In the genomic region with DNA sequence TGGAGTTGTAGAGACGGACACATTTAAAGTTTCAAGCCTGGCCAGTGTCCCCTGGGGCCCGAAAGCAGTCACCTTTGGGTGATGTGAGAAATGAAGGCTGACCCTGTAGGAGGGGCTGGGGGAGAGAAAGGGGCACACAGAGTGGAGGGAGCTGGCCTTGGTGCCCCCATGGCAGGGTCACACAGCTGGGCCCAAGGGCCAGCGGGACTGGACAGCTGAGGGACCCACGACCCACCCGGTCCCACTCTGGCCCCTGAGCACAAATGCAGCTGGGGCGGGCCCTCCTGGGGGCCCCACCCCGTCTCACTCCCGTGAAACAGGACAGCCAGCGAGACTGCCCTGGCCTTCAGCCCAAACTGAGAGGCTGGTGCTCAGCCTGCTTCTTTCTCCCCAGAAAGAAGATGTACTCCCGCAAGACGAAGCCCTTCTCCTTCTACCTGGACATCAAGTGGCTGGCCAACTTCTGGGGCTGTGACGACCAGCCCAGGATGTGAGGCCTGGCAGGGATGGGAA, we compare ENCODE assay signal across 23 cellular contexts. TPM values are rescaled to one million over a fixed set of nuclear protein-coding genes. Genes with fewer than 3 reads are reported as not detected.
DNase-seq lines count a peak whose midpoint lies in the region; ATAC-seq, FAIRE-seq and TF ChIP-seq lines count a peak whose summit lies in the region.
"Had no signal": no experiment of that assay in that cellular context is flagged by ENCODE, and none has a peak within 500 bp of the region (broad histone marks: within the 10 kb centered on the region; RNA-seq: fewer than 3 reads in every experiment).

No MANE protein-coding gene starts in this region.

- no peak overlapping the region for H3K4me3 Mint-ChIP-seq in chondrocyte (ENCODE audit: unreplicated experiment)
- H3K4me3 Mint-ChIP-seq in immature natural killer cell, result no peak overlapping the region
- H3K4me3 Mint-ChIP-seq: GM23338, IgD-negative memory B cell had no signal

- no peak for ATAC-seq in right lobe of liver
- ATAC-seq: HCT116, Panc1 had no signal

- H3K4me1 ChIP-seq in right lobe of liver (peaks cover 0 to 67% (median 23%) of the 10 kb centered on the region in 4 donors), osteoblast (ENCODE audit: insufficient read depth, low read length) (no peaks in the 10 kb centered on the region), Karpas-422 (ENCODE audit: low read length) (peaks cover 3% of the 10 kb centered on the region)

- H3K9me3 ChIP-seq in right lobe of liver (no peaks in the 10 kb centered on the region), osteoblast (ENCODE audit: low read depth, low read length) (no peaks in the 10 kb centered on the region), Karpas-422 (ENCODE audit: low read length) (no peaks in the 10 kb centered on the region)

- TF ChIP-seq POLR2A in GM12892 (IDR thresholded peaks at IDR 0.05; ENCODE audit: low read depth, low read length), result no peak
- TF ChIP-seq POLR2A in right lobe of liver (IDR thresholded peaks at IDR 0.05), result no peak

- H3K9ac ChIP-seq in Karpas-422 (ENCODE audit: low read length), result no peak overlapping the region

- H3K4me3 ChIP-seq in right lobe of liver (peak overlapping the region in 2 of 3 donors; percentile 92 to 93), osteoblast (ENCODE audit: insufficient read depth, low read length) (no peak overlapping the region), Karpas-422 (ENCODE audit: low read length) (no peak overlapping the region)
- H3K4me3 ChIP-seq: GM23338 had no signal

- H4K20me1 ChIP-seq in osteoblast (ENCODE audit: insufficient read depth, low read length) (no peaks in the 10 kb centered on the region), Karpas-422 (ENCODE audit: insufficient read depth, low read depth, low read length) (peaks cover 4% of the 10 kb centered on the region; the same call in 1 of the 2 replicates)

- peak; percentile 21 for DNase-seq in GM12892 (ENCODE audit: insufficient read length)
- peak; percentile 78 for DNase-seq in chondrocyte (ENCODE audit: low spot score)
- DNase-seq in right lobe of liver, result peak in 1 of 3 donors; percentile 65
- DNase-seq in osteoblast (ENCODE audit: insufficient read length, low spot score, missing footprints), result peak; percentile 75
- DNase-seq in H4 (ENCODE audit: low spot score), result no peak
- DNase-seq in stimulated activated naive CD4-positive, alpha-beta T cell treated with Interleukin-2 at 50 U/mL for 16 hours (lab: John Stamatoyannopoulos, UW), result no peak
- no peak for DNase-seq in immature natural killer cell
- no peak for DNase-seq in Karpas-422
- DNase-seq: GF-D8, NCI-H1694 treated with DMSO at 0.1 percent for 48 hours, NCI-H2081 treated with DMSO at 0.1 percent for 48 hours, NCI-H2171 treated with DMSO at 0.1 percent for 48 hours, NCI-H524 treated with DMSO at 0.1 percent for 48 hours, NCI-H82 had no signal

- H3K36me3 Mint-ChIP-seq in chondrocyte (ENCODE audit: low read depth) (no peaks in the 10 kb centered on the region), immature natural killer cell (no peaks in the 10 kb centered on the region)
- H3K36me3 Mint-ChIP-seq: IgD-negative memory B cell had no signal

- H3K79me2 ChIP-seq in osteoblast (ENCODE audit: insufficient read depth, low read length) (no peaks in the 10 kb centered on the region), Karpas-422 (ENCODE audit: low read length) (no peaks in the 10 kb centered on the region)

- H3K9me3 Mint-ChIP-seq in chondrocyte (ENCODE audit: low read depth), result no peaks in the 10 kb centered on the region
- no peaks in the 10 kb centered on the region for H3K9me3 Mint-ChIP-seq in immature natural killer cell
- H3K9me3 Mint-ChIP-seq: GM23338, IgD-negative memory B cell had no signal

- H3K27ac Mint-ChIP-seq in chondrocyte (ENCODE audit: unreplicated experiment) (no peak overlapping the region), immature natural killer cell (no peak overlapping the region)
- H3K27ac Mint-ChIP-seq: IgD-negative memory B cell had no signal

- no peaks in the 10 kb centered on the region for H3K9me2 ChIP-seq in Karpas-422 (replicated peaks; ENCODE audit: insufficient read depth, low read length)

- H3K27me3 Mint-ChIP-seq in chondrocyte (ENCODE audit: low read depth) (peaks cover 14% of the 10 kb centered on the region), immature natural killer cell (ENCODE audit: low read depth in 3 of 3) (no peaks in the 10 kb centered on the region)

- intact Hi-C loops in right lobe of liver (cut with DNase I), result no loop called here

- H3K27me3 ChIP-seq in right lobe of liver (no peaks in the 10 kb centered on the region), osteoblast (ENCODE audit: insufficient read depth, low read length) (no peaks in the 10 kb centered on the region), Karpas-422 (ENCODE audit: low read length) (no peaks in the 10 kb centered on the region)

- H3K27ac ChIP-seq in right lobe of liver (peak overlapping the region in 2 of 3 donors; percentile 26 to 77), osteoblast (ENCODE audit: low read depth, low read length) (no peak overlapping the region), Karpas-422 (ENCODE audit: low read length) (no peak overlapping the region)
- H3K27ac ChIP-seq: C4-2B had no signal

- H2AFZ ChIP-seq in osteoblast (ENCODE audit: low read length) (no peak overlapping the region), Karpas-422 (ENCODE audit: low read length) (no peak overlapping the region)
- H2AFZ ChIP-seq: GM23338 had no signal

- no peak overlapping the region for H3K4me2 ChIP-seq in osteoblast (ENCODE audit: insufficient read depth, low read length)
- no peak overlapping the region for H3K4me2 ChIP-seq in Karpas-422 (ENCODE audit: low read depth, low read length, poor library complexity, severe bottlenecking)
- H3K4me2 ChIP-seq: GM23338 had no signal

- 49% methylated on average over 3 of the region's 12 CpGs for WGBS in right lobe of liver (ENCODE audit: insufficient coverage, low coverage, low lambda C conversion rate, missing lambda C conversion rate)

- no peak for FAIRE-seq in GM12892 (lab: Jason Lieb, UNC)
- FAIRE-seq: A204.1, D721Med had no signal

- no peaks in the 10 kb centered on the region for H3K4me1 Mint-ChIP-seq in chondrocyte (ENCODE audit: low read depth)
- H3K4me1 Mint-ChIP-seq in immature natural killer cell, result no peaks in the 10 kb centered on the region
- H3K4me1 Mint-ChIP-seq: IgD-negative memory B cell had no signal

- no peak for TF ChIP-seq CTCF in chondrocyte (IDR thresholded peaks at IDR 0.05)
- no peak for TF ChIP-seq CTCF in right lobe of liver (IDR thresholded peaks at IDR 0.05)
- TF ChIP-seq CTCF in osteoblast (IDR thresholded peaks at IDR 0.05; ENCODE audit: extremely low read depth, low read depth, low read length), result no peak

- H3K36me3 ChIP-seq in right lobe of liver (peaks cover 0 to 91% (median 29%) of the 10 kb centered on the region in 4 donors), osteoblast (ENCODE audit: insufficient read depth, low read length) (no peaks in the 10 kb centered on the region), Karpas-422 (ENCODE audit: insufficient read depth, low read length) (no peaks in the 10 kb centered on the region)

RNA-seq across cellular contexts. Expression of gene AGXT, which starts 6.1 kb away (rescaled TPM):
- polyA plus RNA-seq in GM12892 (2012; ENCODE audit: missing spikeins), result not detected
- total RNA-seq in chondrocyte (not detected in 3 replicates), right lobe of liver (1,000 to 10,000 TPM in 4 of 6 experiments, 100 to 1,000 TPM in 2; 744 to 1,833 (median 1,254) TPM), osteoblast (not detected in 2 replicates)
- not detected in 2 replicates for total RNA-seq in H4 (2014; rRNA removed; shearing (Covaris generic))
- not detected for polyA plus RNA-seq in immature natural killer cell
- total RNA-seq in Karpas-422 (2014; rRNA removed; shearing (Covaris generic); ENCODE audit: low replicate concordance), result not detected in 2 replicates
- total RNA-seq: GM23338, MCF 10A had no signal
- polyA plus RNA-seq: GM23338, IgD-negative memory B cell had no signal

RNA-seq across cellular contexts. Expression of gene MAB21L4, which starts 21.2 kb away (rescaled TPM):
- not detected for polyA plus RNA-seq in GM12892 (2012; ENCODE audit: missing spikeins)
- total RNA-seq in chondrocyte (not detected in 3 replicates), right lobe of liver (10 to 100 TPM in 1 of 6 experiments, 1 to 10 TPM in 5; 3.7 to 17.0 (median 5.2) TPM), osteoblast (not detected in 2 replicates)
- not detected in 2 replicates for total RNA-seq in H4 (2014; rRNA removed; shearing (Covaris generic))
- not detected for polyA plus RNA-seq in immature natural killer cell
- not detected in 2 replicates for total RNA-seq in Karpas-422 (2014; rRNA removed; shearing (Covaris generic); ENCODE audit: low replicate concordance)
- total RNA-seq: GM23338, MCF 10A, SK-MEL-5 had no signal
- polyA plus RNA-seq: GM23338, IgD-negative memory B cell had no signal

RNA-seq across cellular contexts. Expression of gene CROCC2, which starts 31.4 kb away (rescaled TPM):
- not detected for polyA plus RNA-seq in GM12892 (2012; ENCODE audit: missing spikeins)
- total RNA-seq in chondrocyte (not detected in 3 replicates), right lobe of liver (under 1 TPM in 5 of 6 experiments, not detected in 1; 0.06 to 0.15 (median 0.12) TPM), osteoblast (under 0.01 TPM in 2 replicates)
- not detected in 2 replicates for total RNA-seq in H4 (2014; rRNA removed; shearing (Covaris generic))
- not detected for polyA plus RNA-seq in immature natural killer cell
- total RNA-seq in Karpas-422 (2014; rRNA removed; shearing (Covaris generic); ENCODE audit: low replicate concordance), result not detected in 2 replicates
- total RNA-seq: GM23338, MCF 10A, SK-MEL-5 had no signal
- polyA plus RNA-seq: GM23338, IgD-negative memory B cell had no signal

RNA-seq across cellular contexts. Expression of gene KIF1A, which starts 54.8 kb away (rescaled TPM):
- polyA plus RNA-seq in GM12892 (2012; ENCODE audit: missing spikeins), result 0.08 TPM
- total RNA-seq in chondrocyte (15.2 to 63.5 TPM (median 60.0 TPM) in 3 replicates), right lobe of liver (under 1 TPM; 0.31 to 0.87 (median 0.56) TPM), osteoblast (under 0.01 TPM in 1 of 2 replicates, not detected in the other)
- 1.4 and 1.9 TPM in 2 replicates for total RNA-seq in H4 (2014; rRNA removed; shearing (Covaris generic))
- polyA plus RNA-seq in immature natural killer cell, result not detected
- total RNA-seq in Karpas-422 (2014; rRNA removed; shearing (Covaris generic); ENCODE audit: low replicate concordance), result not detected in 2 replicates
- total RNA-seq: MCF 10A had no signal
- polyA plus RNA-seq: IgD-negative memory B cell had no signal

Comparison
In these comparisons a context has a peak if more than half of its experiments do, and no peak if none do; other contexts are left out.
1. DNase-seq: peak in GM12892 (single experiment), chondrocyte (single experiment) and osteoblast (single experiment); none in H4 (single experiment), stimulated activated naive CD4-positive, alpha-beta T cell treated with Interleukin-2 at 50 U/mL for 16 hours (single experiment), immature natural killer cell (0 of 3) and Karpas-422 (single experiment).
2. H3K27ac ChIP-seq: peak in right lobe of liver (2 of 3); none in osteoblast (single experiment) and Karpas-422 (single experiment).
3. H3K4me3 ChIP-seq: peak in right lobe of liver (2 of 3); none in osteoblast (single experiment) and Karpas-422 (single experiment).
4. RNA of gene AGXT, which starts 6.1 kb away (total RNA-seq): 744 to 1,833 TPM in right lobe of liver; not detected in chondrocyte, not detected in osteoblast, not detected in H4 and not detected in Karpas-422; every median in the first group is over 100 times any median in the second.